29 cellular contexts compared by ENCODE assay signal in genomic region chr10:79326361-79327089, GRCh38.
"Had no signal": no experiment of that assay in that cellular context is flagged by ENCODE, and none has a peak within 500 bp of the region (broad histone marks: within the 10 kb centered on the region; RNA-seq: fewer than 3 reads in every experiment).

No MANE protein-coding gene starts in this region.

- H3K27me3 ChIP-seq: breast epithelium, ovary, upper lobe of right lung had no signal

- H3K9me3 ChIP-seq: breast epithelium, mucosa of descending colon, ovary, prostate gland, upper lobe of right lung had no signal

- H3K4me2 ChIP-seq: smooth muscle cell had no signal

- H3K27ac ChIP-seq: breast epithelium, ovary, prostate gland, upper lobe of right lung had no signal

- DNase-seq: activated CD4-positive, alpha-beta memory T cell treated with anti-CD3 and anti-CD28 coated beads for 36 hours; activated CD4-positive, alpha-beta T cell treated with anti-CD3 and anti-CD28 coated beads, Interleukin-2, amount 10 ng/mL, durations not matched to agents 24 days and 14 days; activated CD4-positive, CD25-positive, alpha-beta regulatory T cell treated with anti-CD3 and anti-CD28 coated beads, Interleukin-2, amount 50 U/mL, for 72 hours; activated CD8-positive, alpha-beta memory T cell treated with anti-CD3 and anti-CD28 coated beads, Interleukin-2, amount 50 U/mL, for 4 hours; activated gamma-delta T cell; activated naive CD4-positive, alpha-beta T cell treated with anti-CD3 and anti-CD28 coated beads, Interleukin-2, amount 10 ng/mL, durations not matched to agents 7 days and 5 days; activated naive CD8-positive, alpha-beta T cell treated with anti-CD3 and anti-CD28 coated beads, Interleukin-2, amount 10 ng/mL, durations not matched to agents 7 days and 5 days; activated T-cell treated with anti-CD3 and anti-CD28 coated beads, Interleukin-2, amount 50 U/mL, for 24 hours; endodermal cell; foreskin fibroblast; head of caudate nucleus; hippocampal formation; left ventricle myocardium superior; ovary; retina; stimulated activated CD4-positive, alpha-beta T cell treated with anti-CD3 and anti-CD28 coated beads, Interleukin-1b, Interleukin-23, amount 100 ng/mL, for 48 hours; stimulated activated CD4-positive, alpha-beta T cell treated with anti-CD3 and anti-CD28 coated beads, Interleukin-4, amount 100 ng/mL, for 4 hours; stimulated activated CD8-positive, alpha-beta memory T cell treated with anti-CD3 and anti-CD28 coated beads, Interleukin-4, amount 100 ng/mL, for 48 hours; stimulated activated naive CD8-positive, alpha-beta T cell treated with anti-CD3 and anti-CD28 coated beads, Interleukin-15, amount 100 ng/mL, for 72 hours; substantia nigra; T1000; upper lobe of right lung had no signal

- ATAC-seq: esophagus mucosa; left cardiac atrium; left ventricle myocardium superior; mucosa of descending colon; stimulated activated naive CD8-positive, alpha-beta T cell treated with anti-CD3 and anti-CD28 coated beads, Interleukin-15, amount 100 ng/mL, for 72 hours; upper lobe of right lung had no signal

- H3K36me3 ChIP-seq: breast epithelium, ovary, prostate gland, upper lobe of right lung had no signal

- FAIRE-seq: keratinocyte had no signal

- H3K4me3 ChIP-seq: breast epithelium, mucosa of descending colon, ovary, prostate gland, smooth muscle cell, upper lobe of right lung had no signal

- H3K4me1 ChIP-seq: breast epithelium, prostate gland had no signal
